In the genomic region with DNA sequence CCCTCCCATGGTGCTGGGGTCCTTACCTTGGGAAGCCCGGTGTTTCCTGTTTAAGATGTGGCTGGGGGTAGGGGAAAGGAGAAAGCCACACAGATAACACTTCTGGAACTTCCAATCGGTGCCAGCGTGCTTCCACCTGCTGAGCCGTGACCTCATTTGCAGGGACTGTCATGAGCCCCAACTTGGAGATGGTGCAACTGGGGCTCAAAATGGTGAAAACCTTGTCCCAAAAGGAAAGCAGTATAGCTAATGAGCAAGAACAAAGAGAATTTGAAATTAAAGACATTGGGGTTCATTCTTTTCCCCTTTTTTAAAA, we compare ENCODE assay signal across 12 cellular contexts. TPM values are rescaled to one million over a fixed set of nuclear protein-coding genes. Genes with fewer than 3 reads are reported as not detected.
DNase-seq lines count a peak whose midpoint lies in the region; ATAC-seq and TF ChIP-seq lines count a peak whose summit lies in the region.
"Had no signal": no experiment of that assay in that cellular context is flagged by ENCODE, and none has a peak within 500 bp of the region (broad histone marks: within the 10 kb centered on the region; RNA-seq: fewer than 3 reads in every experiment).

No MANE protein-coding gene starts in this region.

- H3K4ac ChIP-seq in mesendoderm (ENCODE audit: low read depth, low read length): no peak overlapping the region

- no peak overlapping the region for H3K4me3 Mint-ChIP-seq in MCF 10A (ENCODE audit: unreplicated experiment)
- H3K4me3 Mint-ChIP-seq: activated T-cell treated with anti-CD3 and anti-CD28 coated beads, Interleukin-2, amount 50 U/mL, for 24 hours had no signal

- H4K20me1 ChIP-seq in smooth muscle cell (ENCODE audit: low read depth): no peaks in the 10 kb centered on the region

- no peak overlapping the region for H2AFZ ChIP-seq in smooth muscle cell (ENCODE audit: low read depth)

- TF ChIP-seq CTCF in HEK293 (tag by site-specific recombination; IDR thresholded peaks at IDR 0.05): no peak
- no peak for TF ChIP-seq CTCF in MCF 10A (IDR thresholded peaks at IDR 0.05; ENCODE audit: unreplicated experiment)
- no peak for TF ChIP-seq CTCF in smooth muscle cell (IDR thresholded peaks at IDR 0.05; ENCODE audit: borderline replicate concordance, insufficient read depth, poor library complexity, severe bottlenecking)

- H3K18ac ChIP-seq in mesendoderm (ENCODE audit: low read length): no peak overlapping the region

- peaks cover 34% of the 10 kb centered on the region for H3K4me1 Mint-ChIP-seq in MCF 10A (ENCODE audit: insufficient read depth, unreplicated experiment)

- H3K36me3 ChIP-seq in HEK293 (ENCODE audit: control insufficient read depth in 2 of 2, insufficient read depth in 1 of 2, low read length in 2 of 2) (peaks cover 0 to 20% of the 10 kb centered on the region in 2 experiments; a peak in 1 of 3 replicates), mesendoderm (ENCODE audit: control insufficient read depth, insufficient read depth, low read length) (no peaks in the 10 kb centered on the region), smooth muscle cell (ENCODE audit: low read depth) (no peaks in the 10 kb centered on the region)

- no peak for DNase-seq in MCF 10A (ENCODE audit: unreplicated experiment)
- DNase-seq in mesendoderm: no peak
- no peak for DNase-seq in smooth muscle cell (lab: John Stamatoyannopoulos, UW; ENCODE audit: unreplicated experiment)
- no peak for DNase-seq in OCI-M2 (lab: John Stamatoyannopoulos, UW; ENCODE audit: unreplicated experiment)
- DNase-seq in EL: no peak
- DNase-seq: activated T-cell treated with anti-CD3 and anti-CD28 coated beads, Interleukin-2, amount 50 U/mL, for 24 hours; occipital lobe had no signal

- no peaks in the 10 kb centered on the region for H3F3A ChIP-seq in smooth muscle cell (ENCODE audit: low read depth)

- intact Hi-C loops in MCF 10A (cut with micrococcal nuclease): no loop called here

- CTCF ChIA-PET in HEK293 (lab: Yijun Ruan, JAX): interaction anchor here (0.8 to 1.5 kb wide), 4 partner anchors 8 to 184 kb away, joined by 3 to 5 read pairs (median 4); no protein-coding TSS in a partner anchor
- CTCF ChIA-PET in MCF 10A (lab: Yijun Ruan, JAX): interaction anchor here (0.6 to 1.3 kb wide), 3 partner anchors 164 to 622 kb away, joined by 3 to 5 read pairs (median 4); no protein-coding TSS in a partner anchor

- H3K4me1 ChIP-seq in HEK293 (ENCODE audit: control insufficient read depth, insufficient read depth, low read length) (peaks cover 22% of the 10 kb centered on the region), mesendoderm (ENCODE audit: control insufficient read depth, low read depth, low read length) (peaks cover 4% of the 10 kb centered on the region), smooth muscle cell (ENCODE audit: low read depth) (peaks cover 4% of the 10 kb centered on the region)

- H2AK5ac ChIP-seq in mesendoderm (ENCODE audit: low read length): no peak overlapping the region

- H3K27ac ChIP-seq in HEK293 (ENCODE audit: extremely low read depth, low read depth, low read length): peak overlapping the region; percentile 8; the same call in 1 of the 2 replicates
- peak overlapping the region; percentile 34 for H3K27ac ChIP-seq in mesendoderm (ENCODE audit: low read depth, low read length)
- H3K27ac ChIP-seq in smooth muscle cell (ENCODE audit: low read depth): peak overlapping the region; percentile 89
- H3K27ac ChIP-seq: SK-N-MC had no signal

- no peaks in the 10 kb centered on the region for H3K27me3 Mint-ChIP-seq in MCF 10A (ENCODE audit: insufficient read depth, unreplicated experiment)
- H3K27me3 Mint-ChIP-seq: activated T-cell treated with anti-CD3 and anti-CD28 coated beads, Interleukin-2, amount 50 U/mL, for 24 hours had no signal

- no peak overlapping the region for H4K8ac ChIP-seq in mesendoderm (ENCODE audit: low read depth, low read length)

- BruUV-seq in MCF 10A (replicated peaks; lab: Mats Ljungman, UMichigan): no TSS peak

- no peak overlapping the region for H4K5ac ChIP-seq in mesendoderm (ENCODE audit: low read length)

- WGBS in mesendoderm (ENCODE audit: extremely low coverage, insufficient coverage, low lambda C conversion rate): no CpG with 5 or more reads among the region's 4 CpGs
- WGBS in smooth muscle cell (ENCODE audit: low lambda C conversion rate): 57% methylated on average over 4 of the region's 4 CpGs

- no peak overlapping the region for H2BK5ac ChIP-seq in mesendoderm (ENCODE audit: low read length)

- no peaks in the 10 kb centered on the region for H3K27me3 ChIP-seq in mesendoderm (ENCODE audit: insufficient read depth, low read length, poor library complexity)
- no peaks in the 10 kb centered on the region for H3K27me3 ChIP-seq in smooth muscle cell (ENCODE audit: low read depth)
- H3K27me3 ChIP-seq: BE2C had no signal

- H3K23ac ChIP-seq in mesendoderm (ENCODE audit: low read length): no peak overlapping the region

- peak overlapping the region; percentile 22 for H3K27ac Mint-ChIP-seq in MCF 10A (ENCODE audit: low read depth, unreplicated experiment)
- H3K27ac Mint-ChIP-seq: activated T-cell treated with anti-CD3 and anti-CD28 coated beads, Interleukin-2, amount 50 U/mL, for 24 hours had no signal

- no peak overlapping the region for H3K4me2 ChIP-seq in mesendoderm (ENCODE audit: low read length)
- peak overlapping the region; percentile 38 for H3K4me2 ChIP-seq in smooth muscle cell

- H3K79me2 ChIP-seq in mesendoderm (ENCODE audit: control insufficient read depth, insufficient read depth, low read length): no peaks in the 10 kb centered on the region
- H3K79me2 ChIP-seq in smooth muscle cell (ENCODE audit: low read depth): no peaks in the 10 kb centered on the region

- H2BK120ac ChIP-seq in mesendoderm (ENCODE audit: low read depth, low read length): no peak overlapping the region

- H3K9ac ChIP-seq in mesendoderm (ENCODE audit: low read length): peak overlapping the region; percentile 5
- peak overlapping the region; percentile 71 for H3K9ac ChIP-seq in smooth muscle cell (ENCODE audit: low read depth)

- no peak overlapping the region for H2BK15ac ChIP-seq in mesendoderm (replicated peaks; ENCODE audit: low read depth)

- H3K4me3 ChIP-seq in HEK293 (ENCODE audit: low read depth, low read length) (no peak overlapping the region), mesendoderm (ENCODE audit: low read length) (no peak overlapping the region), smooth muscle cell (no peak overlapping the region)
- H3K4me3 ChIP-seq: SK-N-MC had no signal

- H3K9me3 Mint-ChIP-seq in MCF 10A (ENCODE audit: unreplicated experiment): no peaks in the 10 kb centered on the region
- H3K9me3 Mint-ChIP-seq: activated T-cell treated with anti-CD3 and anti-CD28 coated beads, Interleukin-2, amount 50 U/mL, for 24 hours had no signal

- peaks cover 21% of the 10 kb centered on the region for H3K36me3 Mint-ChIP-seq in MCF 10A (ENCODE audit: insufficient read depth, unreplicated experiment)

- H3K56ac ChIP-seq in mesendoderm (ENCODE audit: low read length): peak overlapping the region; percentile 45

- POLR2A ChIA-PET in HEK293 (lab: Yijun Ruan, JAX) (interaction anchor here (1.0 to 2.5 kb wide), 6 partner anchors 9 to 131 kb away, joined by 3 to 14 read pairs (median 4); a partner anchor contains a TSS), MCF 10A (lab: Yijun Ruan, JAX) (interaction anchor here (1.0 to 10.7 kb wide), 5 partner anchors 75 to 138 kb away, joined by 3 to 100 read pairs (median 3); a partner anchor contains a TSS)

- H3K79me1 ChIP-seq in mesendoderm (ENCODE audit: low read length): no peaks in the 10 kb centered on the region

- H3K9me3 ChIP-seq in HEK293 (ENCODE audit: control insufficient read depth, insufficient read depth, low read depth, low read length) (no peaks in the 10 kb centered on the region), smooth muscle cell (replicated peaks; ENCODE audit: low read depth) (no peaks in the 10 kb centered on the region)
- H3K9me3 ChIP-seq: BE2C had no signal

- ATAC-seq in GM21360 (IDR thresholded peaks at IDR 0.05; ENCODE audit: unreplicated experiment) (no peak), HG02623 (IDR thresholded peaks at IDR 0.05; ENCODE audit: unreplicated experiment) (no peak)

TF ChIP-seq in HEK293, 187 proteins besides CTCF, POLR2A, EP300 and RAD21 (continues in another document):
- TF ChIP-seq ZSCAN30 (tag by site-specific recombination; IDR thresholded peaks at IDR 0.05) (no peak), SP3 (tag by site-specific recombination; IDR thresholded peaks at IDR 0.05) (no peak), ZNF529 (tag by site-specific recombination; IDR thresholded peaks at IDR 0.05; ENCODE audit: insufficient replicate concordance) (no peak), ZFP69B (tag by site-specific recombination; IDR thresholded peaks at IDR 0.05) (0 out of 2 replicates have a peak, but pooled peaks have one; percentile 5), ZNF184 (tag by site-specific recombination; IDR thresholded peaks at IDR 0.05) (no peak), ZNF621 (tag by site-specific recombination; IDR thresholded peaks at IDR 0.05) (no peak), ZNF776 (tag by site-specific recombination; IDR thresholded peaks at IDR 0.05; ENCODE audit: borderline replicate concordance) (no peak), ZNF654 (tag by site-specific recombination; IDR thresholded peaks at IDR 0.05; ENCODE audit: low read depth) (no peak), ZNF23 (tag by site-specific recombination; IDR thresholded peaks at IDR 0.05; ENCODE audit: borderline replicate concordance) (no peak), GLI4 (tag by site-specific recombination; IDR thresholded peaks at IDR 0.05) (no peak), ZBTB8A (tag by site-specific recombination; IDR thresholded peaks at IDR 0.05) (0 out of 2 replicates have a peak, but pooled peaks have one; percentile 7), ZNF112 (tag by site-specific recombination; IDR thresholded peaks at IDR 0.05) (no peak), ZNF843 (tag by site-specific recombination; IDR thresholded peaks at IDR 0.05) (no peak), ZNF335 (tag by site-specific recombination; conservative IDR thresholded peaks at IDR 0.05) (peak; percentile 84)

RNA-seq across cellular contexts. Expression of a gene that starts 19.0 kb away (rescaled TPM):
- total RNA-seq in MCF 10A (2022) (61.5 and 83.2 TPM in 2 replicates), smooth muscle cell (15.1 and 17.0 TPM in 2 replicates)
- 46.4 TPM for polyA plus RNA-seq in mesendoderm (2013, experiment 1 of 2)
- polyA plus RNA-seq in mesendoderm (2013, experiment 2 of 2): 47.9 TPM
- 86.9 and 97.0 TPM in 2 replicates for polyA plus RNA-seq in smooth muscle cell

RNA-seq across cellular contexts. Expression of a gene that starts 44.4 kb away (rescaled TPM):
- 10.9 and 11.4 TPM in 2 replicates for total RNA-seq in MCF 10A (2022)
- polyA plus RNA-seq in mesendoderm (2013, experiment 1 of 2): 11.4 TPM
- 11.7 TPM for polyA plus RNA-seq in mesendoderm (2013, experiment 2 of 2)
- total RNA-seq in smooth muscle cell: 2.8 and 3.1 TPM in 2 replicates
- polyA plus RNA-seq in smooth muscle cell: 4.2 and 5.2 TPM in 2 replicates

Comparison
In these comparisons a context has a peak if more than half of its experiments do, and no peak if none do; other contexts are left out.
1. H3K27ac ChIP-seq: peak in every context shown above with its lines; median percentile 89 in smooth muscle cell; 34 in mesendoderm; 8 in HEK293.